11 cellular contexts compared by ENCODE assay signal in genomic region chr1:228478912-228479665, GRCh38. TPM values are rescaled to one million over a fixed set of nuclear protein-coding genes. Genes with fewer than 3 reads are reported as not detected.
DNase-seq lines count a peak whose midpoint lies in the region; ATAC-seq, FAIRE-seq and TF ChIP-seq lines count a peak whose summit lies in the region.
"Had no signal": no experiment of that assay in that cellular context is flagged by ENCODE, and none has a peak within 500 bp of the region (broad histone marks: within the 10 kb centered on the region; RNA-seq: fewer than 3 reads in every experiment).

No MANE protein-coding gene starts in this region.

- no peaks in the 10 kb centered on the region for H3K9me3 Mint-ChIP-seq in H9
- no peaks in the 10 kb centered on the region for H3K9me3 Mint-ChIP-seq in T-helper 1 cell treated with Interleukin-12 subunit alpha and Interleukin-12 subunit beta and Interleukin-4 antibody, amounts not matched to agents 30 μg/mL and 1 μg/mL, for 36 hours

- H3K4me3 ChIP-seq in effector memory CD4-positive, alpha-beta T cell (ENCODE audit: insufficient read depth, low read depth, low read length, poor library complexity, severe bottlenecking): no peak overlapping the region
- H3K4me3 ChIP-seq: lung had no signal

- no peaks in the 10 kb centered on the region for H4K20me1 ChIP-seq in H9 (ENCODE audit: control insufficient read depth, insufficient read depth, insufficient read length)

- H3K4me3 Mint-ChIP-seq in H9: peak overlapping the region in 1 of 2 experiments; percentile 55; a peak in 2 of 5 replicates
- peak overlapping the region; percentile 55 for H3K4me3 Mint-ChIP-seq in T-helper 1 cell treated with Interleukin-12 subunit alpha and Interleukin-12 subunit beta and Interleukin-4 antibody, amounts not matched to agents 30 μg/mL and 1 μg/mL, for 36 hours

- no peaks in the 10 kb centered on the region for H3K36me3 ChIP-seq in effector memory CD4-positive, alpha-beta T cell (ENCODE audit: control insufficient read depth, insufficient read depth, low read length)

- H2BK20ac ChIP-seq in H9 (ENCODE audit: low read depth, low read length, poor library complexity, severe bottlenecking): no peak overlapping the region

- no peaks in the 10 kb centered on the region for H3K36me3 Mint-ChIP-seq in H9 (ENCODE audit: insufficient read depth in 1 of 3, low read depth in 3 of 3)
- H3K36me3 Mint-ChIP-seq in T-helper 1 cell treated with Interleukin-12 subunit alpha and Interleukin-12 subunit beta and Interleukin-4 antibody, amounts not matched to agents 30 μg/mL and 1 μg/mL, for 36 hours (ENCODE audit: low read depth): no peaks in the 10 kb centered on the region

- H3K4me1 ChIP-seq in H9 (ENCODE audit: insufficient read depth, low read length) (peaks cover 7% of the 10 kb centered on the region; the same call in 1 of the 2 replicates), foreskin keratinocyte (no peaks in the 10 kb centered on the region)
- peaks cover 10% of the 10 kb centered on the region for H3K4me1 ChIP-seq in effector memory CD4-positive, alpha-beta T cell (ENCODE audit: control insufficient read depth, insufficient read depth, low read length, poor library complexity, severe bottlenecking)

- peak overlapping the region; percentile 12; the same call in 1 of the 2 replicates for H3K14ac ChIP-seq in H9 (ENCODE audit: insufficient read depth, low read length)

- H2BK120ac ChIP-seq in H9 (ENCODE audit: low read depth, low read length, poor library complexity, severe bottlenecking): no peak overlapping the region

- no peak overlapping the region for H3K4ac ChIP-seq in H9 (ENCODE audit: low read depth, low read length)

- peaks cover 36 to 58% of the 10 kb centered on the region in 2 experiments for H3K4me1 Mint-ChIP-seq in H9
- H3K4me1 Mint-ChIP-seq in T-helper 1 cell treated with Interleukin-12 subunit alpha and Interleukin-12 subunit beta and Interleukin-4 antibody, amounts not matched to agents 30 μg/mL and 1 μg/mL, for 36 hours (ENCODE audit: low read depth): peaks cover 23% of the 10 kb centered on the region

- no peak overlapping the region for H3K9ac ChIP-seq in H9 (ENCODE audit: extremely low read depth, insufficient read length, low read length)

- no peak overlapping the region for H2BK15ac ChIP-seq in H9 (ENCODE audit: low read depth, low read length)

- peak overlapping the region in 2 of 3 experiments; percentile 38 to 97; a peak in 4 of 7 replicates for H3K27ac Mint-ChIP-seq in H9
- H3K27ac Mint-ChIP-seq in T-helper 1 cell treated with Interleukin-12 subunit alpha and Interleukin-12 subunit beta and Interleukin-4 antibody, amounts not matched to agents 30 μg/mL and 1 μg/mL, for 36 hours: peak overlapping the region; percentile 63

- FAIRE-seq in GM12891 (lab: Jason Lieb, UNC): peak; percentile 66
- FAIRE-seq: HTR-8/SVneo had no signal

- H3T11ph ChIP-seq in H9 (ENCODE audit: low read length): no peak overlapping the region

- no peak overlapping the region for H2BK12ac ChIP-seq in H9 (ENCODE audit: insufficient read length, low read depth, low read length)

- no peaks in the 10 kb centered on the region for H3K27me3 ChIP-seq in H9 (ENCODE audit: insufficient read depth, low read length)
- H3K27me3 ChIP-seq in effector memory CD4-positive, alpha-beta T cell (replicated peaks; ENCODE audit: control insufficient read depth, insufficient read depth, low read length, poor library complexity, severe bottlenecking): no peaks in the 10 kb centered on the region
- peaks cover 51% of the 10 kb centered on the region for H3K27me3 ChIP-seq in foreskin keratinocyte

- peaks cover 55% of the 10 kb centered on the region for H3K27me3 Mint-ChIP-seq in H9 (ENCODE audit: low read depth)
- H3K27me3 Mint-ChIP-seq in T-helper 1 cell treated with Interleukin-12 subunit alpha and Interleukin-12 subunit beta and Interleukin-4 antibody, amounts not matched to agents 30 μg/mL and 1 μg/mL, for 36 hours (ENCODE audit: low read depth): peaks cover 12% of the 10 kb centered on the region

- H3K56ac ChIP-seq in H9 (ENCODE audit: insufficient read length, low read depth, low read length): no peak overlapping the region

- no peak overlapping the region for H2AFZ ChIP-seq in H9 (ENCODE audit: low read length)

- no peak overlapping the region for H4K91ac ChIP-seq in H9 (ENCODE audit: insufficient read length, low read depth, low read length)

- no peak overlapping the region for H4K5ac ChIP-seq in H9 (ENCODE audit: insufficient read length, low read depth, low read length)

- no peaks in the 10 kb centered on the region for H3K79me1 ChIP-seq in H9 (ENCODE audit: insufficient read depth, low read depth, low read length, poor library complexity, severe bottlenecking)

- H4K8ac ChIP-seq in H9 (replicated peaks; ENCODE audit: insufficient read length, low read depth, low read length): no peak overlapping the region

- H2AK5ac ChIP-seq in H9 (ENCODE audit: insufficient read length, low read length): no peak overlapping the region

- TF ChIP-seq CTCF in H9 (conservative IDR thresholded peaks at IDR 0.05) (no peak), foreskin keratinocyte (conservative IDR thresholded peaks at IDR 0.05) (no peak)

- no peak overlapping the region for H3K4me2 ChIP-seq in H9 (ENCODE audit: insufficient read depth, insufficient read length, low read length)

- no peaks in the 10 kb centered on the region for H3K23me2 ChIP-seq in H9 (ENCODE audit: insufficient read length, low read depth, low read length, poor library complexity, severe bottlenecking)

- no CpG with 5 or more reads among the region's 9 CpGs for WGBS in H9 (ENCODE audit: extremely low coverage, insufficient read length, low lambda C conversion rate)

- H3K18ac ChIP-seq in H9 (ENCODE audit: insufficient read length, low read depth, low read length): no peak overlapping the region

- DNase-seq in GM12891 (ENCODE audit: insufficient read length, low spot score): no peak
- peak; percentile 68 for DNase-seq in H9
- DNase-seq in medulla oblongata (ENCODE audit: extremely low spot score): peak; percentile 48
- DNase-seq in effector memory CD4-positive, alpha-beta T cell: no peak
- DNase-seq in 8988T: no peak
- DNase-seq in foreskin keratinocyte: no peak
- DNase-seq: T1000 had no signal

- no peak overlapping the region for H2BK5ac ChIP-seq in H9 (ENCODE audit: insufficient read length, low read length)

- no peak for ATAC-seq in foreskin keratinocyte
- ATAC-seq in GM19324 (IDR thresholded peaks at IDR 0.05; ENCODE audit: low FRiP score, unreplicated experiment): no peak

- no peaks in the 10 kb centered on the region for H3K9me3 ChIP-seq in H9 (ENCODE audit: control insufficient read depth, low read depth, low read length)
- no peaks in the 10 kb centered on the region for H3K9me3 ChIP-seq in effector memory CD4-positive, alpha-beta T cell (ENCODE audit: control insufficient read depth, low read length)

- no peak for TF ChIP-seq POLR2A in GM12891 (IDR thresholded peaks at IDR 0.05; ENCODE audit: low read depth, low read length)

- H3K79me2 ChIP-seq in H9 (ENCODE audit: insufficient read depth, low read length): no peaks in the 10 kb centered on the region

- no peak overlapping the region for H3K27ac ChIP-seq in H9 (ENCODE audit: insufficient read length, low read depth, low read length)
- no peak overlapping the region for H3K27ac ChIP-seq in effector memory CD4-positive, alpha-beta T cell (ENCODE audit: insufficient read depth, low read length, poor library complexity, severe bottlenecking)
- no peak overlapping the region for H3K27ac ChIP-seq in foreskin keratinocyte

- H3K23ac ChIP-seq in H9 (ENCODE audit: insufficient read length, low read depth, low read length): no peak overlapping the region

TF ChIP-seq in GM12891, 5 proteins besides CTCF, POLR2A, EP300 and RAD21:
- TF ChIP-seq POLR2AphosphoS5 (IDR thresholded peaks at IDR 0.05; ENCODE audit: low read depth, low read length): no peak
- TF ChIP-seq SPI1 (IDR thresholded peaks at IDR 0.05; ENCODE audit: low read depth, low read length): no peak
- no peak for TF ChIP-seq POU2F2 (IDR thresholded peaks at IDR 0.05; ENCODE audit: low read depth, low read length)
- no peak for TF ChIP-seq PAX5 (IDR thresholded peaks at IDR 0.05; ENCODE audit: insufficient read depth, low read length, severe bottlenecking)
- no peak for TF ChIP-seq TAF1 (IDR thresholded peaks at IDR 0.05; ENCODE audit: low read depth, low read length)

RNA-seq across cellular contexts. Expression of gene RNF187, which starts 8.1 kb away (rescaled TPM):
- 51.7 TPM for polyA plus RNA-seq in GM12891 (2012; ENCODE audit: low read depth, missing spikeins)
- total RNA-seq in H9 (2021) (63.4 and 67.2 TPM in 2 replicates), foreskin keratinocyte (51.9 and 56.8 TPM in 2 replicates)
- polyA plus RNA-seq in foreskin keratinocyte: 55.1 and 60.3 TPM in 2 replicates

Comparison
In these comparisons a context has a peak if more than half of its experiments do, and no peak if none do; other contexts are left out.
1. DNase-seq: peak in H9 (single experiment) and medulla oblongata (single experiment); none in GM12891 (single experiment), effector memory CD4-positive, alpha-beta T cell (0 of 3), 8988T (single experiment) and foreskin keratinocyte (0 of 2).